Comparison of ENCODE assay signal across 20 cellular contexts in genomic region chr4:133124746-133125145, GRCh38. TPM values are rescaled to one million over a fixed set of nuclear protein-coding genes. Genes with fewer than 3 reads are reported as not detected.
"Had no signal": no experiment of that assay in that cellular context is flagged by ENCODE, and none has a peak within 500 bp of the region (broad histone marks: within the 10 kb centered on the region; RNA-seq: fewer than 3 reads in every experiment).

No MANE protein-coding gene starts in this region.

- H3K4me3 ChIP-seq: MG63 had no signal

- H3K9me3 ChIP-seq: MG63 had no signal

- H3K27me3 ChIP-seq: MG63 had no signal

- ATAC-seq: HepG2, SK-N-SH treated with all-trans-retinoic acid at 6 μM for 48 hours had no signal

- H3K36me3 ChIP-seq: MG63 had no signal

- DNase-seq: IMR-90, Karpas-422, KG1, MG63, NCI-H1092, NCI-H1105 treated with DMSO at 0.1 percent for 48 hours, NCI-H1417 treated with DMSO at 0.1 percent for 48 hours, NCI-H146, NCI-H1694 treated with DMSO at 0.1 percent for 48 hours, NCI-H1930, NCI-H2081, NCI-H2107, NCI-H2227 treated with DMSO at 0.1 percent for 48 hours, NCI-H526, Right ventricle myocardium superior, RPMI8226 had no signal

RNA-seq across cellular contexts. Expression of gene PCDH10, which starts 24.3 kb away (rescaled TPM):
- total RNA-seq: HepG2, HT1080, NCI-H460 had no signal
